9 cellular contexts compared by ENCODE assay signal in the genomic region with DNA sequence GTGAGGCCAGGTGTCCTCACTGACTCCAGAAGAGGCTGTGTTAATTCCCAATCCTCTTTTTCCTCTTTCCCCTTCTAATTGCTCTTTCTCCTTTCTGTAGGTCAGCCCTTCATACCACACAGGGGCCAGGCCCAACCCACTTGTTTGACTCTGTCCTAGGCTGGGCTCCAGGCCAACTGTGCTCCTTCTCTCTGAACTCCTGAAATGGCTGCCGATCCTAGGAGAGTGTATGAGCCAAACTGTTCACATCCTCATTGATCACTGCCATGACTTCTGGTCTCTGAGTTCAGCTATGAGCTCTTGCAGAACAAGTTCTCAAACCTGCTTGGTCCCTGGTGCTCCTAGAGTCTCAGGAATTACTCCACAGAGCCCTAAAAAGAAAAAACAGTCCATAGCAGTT.
DNase-seq lines count a peak whose midpoint lies in the region; ATAC-seq, FAIRE-seq and TF ChIP-seq lines count a peak whose summit lies in the region.
"Had no signal": no experiment of that assay in that cellular context is flagged by ENCODE, and none has a peak within 500 bp of the region (broad histone marks: within the 10 kb centered on the region; RNA-seq: fewer than 3 reads in every experiment).

No MANE protein-coding gene starts in this region.

- ATAC-seq in psoas muscle: peak in 1 of 4 donors; percentile 37
- ATAC-seq in GM18907 (IDR thresholded peaks at IDR 0.05; ENCODE audit: unreplicated experiment): no peak
- no peak for ATAC-seq in HG02759 (IDR thresholded peaks at IDR 0.05; ENCODE audit: unreplicated experiment)
- ATAC-seq: GM12878 had no signal

- DNase-seq in H54 (ENCODE audit: insufficient read length, low spot score) (peak; percentile 43), RPMI7951 (ENCODE audit: low read depth) (peak; percentile 83), fibroblast of pulmonary artery (ENCODE audit: low read depth) (peak; percentile 87), psoas muscle (peak; percentile 50 to 64), NCI-H2227 treated with DMSO at 0.1 percent for 48 hours (lab: John Stamatoyannopoulos, UW) (no peak)
- DNase-seq in activated CD4-positive, alpha-beta T cell treated with anti-CD3 and anti-CD28 coated beads for 1 hour: no peak

- intact Hi-C loops in psoas muscle (cut with DNase I): no loop called here

- peak; percentile 50 for FAIRE-seq in H54 (lab: Jason Lieb, UNC)
- FAIRE-seq: GM12878 had no signal

- peaks cover 16% of the 10 kb centered on the region for H3K4me1 ChIP-seq in psoas muscle

- H3K4me3 ChIP-seq in fibroblast of pulmonary artery (replicated peaks; ENCODE audit: low read depth, low read length) (no peak overlapping the region), psoas muscle (no peak overlapping the region)
- H3K4me3 ChIP-seq: GM12878 had no signal

- no peak overlapping the region for H3K27ac ChIP-seq in psoas muscle

- TF ChIP-seq CTCF in fibroblast of pulmonary artery (IDR thresholded peaks at IDR 0.05; ENCODE audit: low read length, missing control alignments): no peak
- TF ChIP-seq CTCF in psoas muscle (IDR thresholded peaks at IDR 0.05): no peak

- no peak for TF ChIP-seq POLR2A in H54 (IDR thresholded peaks at IDR 0.05; ENCODE audit: low read depth, low read length)

- WGBS in psoas muscle, 3 donors: 17 to 26% (median 21%) methylated on average over 1 of the region's 1 CpG

- no peaks in the 10 kb centered on the region for H3K36me3 ChIP-seq in psoas muscle (ENCODE audit: insufficient read depth in 1 of 2, low read depth in 1 of 2)

- no peaks in the 10 kb centered on the region for H3K9me3 ChIP-seq in psoas muscle

- H3K27me3 ChIP-seq in psoas muscle (ENCODE audit: insufficient read depth in 3 of 3, low read length in 2 of 3): no peaks in the 10 kb centered on the region

Comparison
In these comparisons a context has a peak if more than half of its experiments do, and no peak if none do; other contexts are left out.
1. DNase-seq: peak in H54 (single experiment), RPMI7951 (single experiment), fibroblast of pulmonary artery (single experiment) and psoas muscle (2 of 2); none in activated CD4-positive, alpha-beta T cell treated with anti-CD3 and anti-CD28 coated beads for 1 hour (single experiment) and NCI-H2227 treated with DMSO at 0.1 percent for 48 hours (single experiment).